Comparison of ENCODE assay signal across 13 cellular contexts in genomic region chr9:99356512-99356971, GRCh38.
DNase-seq lines count a peak whose midpoint lies in the region; ATAC-seq and TF ChIP-seq lines count a peak whose summit lies in the region.
"Had no signal": no experiment of that assay in that cellular context is flagged by ENCODE, and none has a peak within 500 bp of the region (broad histone marks: within the 10 kb centered on the region; RNA-seq: fewer than 3 reads in every experiment).

No MANE protein-coding gene starts in this region.

- DNase-seq in AG20443 (ENCODE audit: low spot score) = peak; percentile 57
- DNase-seq in cerebellar cortex (ENCODE audit: low spot score) = peak; percentile 54
- no peak for DNase-seq in right atrium auricular region (ENCODE audit: low spot score)
- DNase-seq in putamen (ENCODE audit: low spot score) = peak; percentile 9
- no peak for DNase-seq in activated naive CD4-positive, alpha-beta T cell treated with Interleukin-2 at 50 U/mL for 16 hours
- DNase-seq in activated CD4-positive, alpha-beta T cell treated with anti-CD3 and anti-CD28 coated beads for 48 hours = no peak
- DNase-seq: activated T-cell treated with anti-CD3 and anti-CD28 coated beads, Interleukin-2, amount 50 U/mL, for 24 hours; DMS 273 treated with DMSO at 0.1 percent for 48 hours; foreskin keratinocyte; naive thymus-derived CD8-positive, alpha-beta T cell had no signal

- no peaks in the 10 kb centered on the region for H3K36me3 ChIP-seq in right atrium auricular region

- no peak overlapping the region for H3K4me3 ChIP-seq in right atrium auricular region
- H3K4me3 ChIP-seq: dorsolateral prefrontal cortex had no signal

- ATAC-seq in GM18498 (IDR thresholded peaks at IDR 0.05; ENCODE audit: unreplicated experiment) (no peak), GM18502 (IDR thresholded peaks at IDR 0.05; ENCODE audit: poor library complexity, unreplicated experiment) (no peak)
- ATAC-seq: foreskin keratinocyte; naive thymus-derived CD8-positive, alpha-beta T cell had no signal

- no peaks in the 10 kb centered on the region for H3K9me3 ChIP-seq in right atrium auricular region

- H3K4me1 ChIP-seq in right atrium auricular region = peaks cover 0 to 33% of the 10 kb centered on the region in 2 donors
- H3K4me1 ChIP-seq: foreskin keratinocyte had no signal

- peak overlapping the region; percentile 82 to 92 for H3K27ac ChIP-seq in right atrium auricular region
- H3K27ac ChIP-seq: foreskin keratinocyte had no signal

- no peak for TF ChIP-seq CTCF in right atrium auricular region (IDR thresholded peaks at IDR 0.05)

- no peaks in the 10 kb centered on the region for H3K27me3 ChIP-seq in right atrium auricular region

Comparison
In these comparisons a context has a peak if more than half of its experiments do, and no peak if none do; other contexts are left out.
1. DNase-seq: peak in AG20443 (single experiment), cerebellar cortex (single experiment) and putamen (single experiment); none in right atrium auricular region (single experiment), activated naive CD4-positive, alpha-beta T cell treated with Interleukin-2 at 50 U/mL for 16 hours (single experiment) and activated CD4-positive, alpha-beta T cell treated with anti-CD3 and anti-CD28 coated beads for 48 hours (single experiment).